ENCODE assay signal across 21 cellular contexts in genomic region chr15:94294556-94294955, GRCh38.
DNase-seq lines count a peak whose midpoint lies in the region; ATAC-seq and TF ChIP-seq lines count a peak whose summit lies in the region.
"Had no signal": no experiment of that assay in that cellular context is flagged by ENCODE, and none has a peak within 500 bp of the region (broad histone marks: within the 10 kb centered on the region; RNA-seq: fewer than 3 reads in every experiment).

No MANE protein-coding gene starts in this region.

- H3K9ac ChIP-seq in adipocyte (ENCODE audit: low read length): no peak overlapping the region

- no peaks in the 10 kb centered on the region for H3K27me3 ChIP-seq in BJ (ENCODE audit: control insufficient read depth, insufficient read depth, low read length)
- H3K27me3 ChIP-seq in adipocyte (replicated peaks; ENCODE audit: control insufficient read depth, insufficient read depth, low read length): no peaks in the 10 kb centered on the region
- H3K27me3 ChIP-seq: adrenal gland, right lobe of liver, uterus had no signal

- peaks cover 13% of the 10 kb centered on the region for H3K9me3 Mint-ChIP-seq in natural killer cell treated with Interleukin-12 subunit alpha and Interleukin-12 subunit beta and Interleukin-15 and Interleukin-18, amount 100 ng/mL, for 72 hours
- peaks cover 0 to 6% (median 0%) of the 10 kb centered on the region in 3 donors for H3K9me3 Mint-ChIP-seq in T-cell
- H3K9me3 Mint-ChIP-seq: CD8-positive, alpha-beta memory T cell had no signal

- H3K4me3 Mint-ChIP-seq in natural killer cell treated with Interleukin-12 subunit alpha and Interleukin-12 subunit beta and Interleukin-15 and Interleukin-18, amount 100 ng/mL, for 72 hours: peak overlapping the region; percentile 59
- H3K4me3 Mint-ChIP-seq in T-cell: no peak overlapping the region
- H3K4me3 Mint-ChIP-seq: activated CD4-positive, alpha-beta T cell treated with anti-CD3 and anti-CD28 coated beads, Interleukin-2, amount 10 ng/mL, durations not matched to agents 7 days and 5 days had no signal

- H3K27me3 Mint-ChIP-seq in natural killer cell treated with Interleukin-12 subunit alpha and Interleukin-12 subunit beta and Interleukin-15 and Interleukin-18, amount 100 ng/mL, for 72 hours: no peaks in the 10 kb centered on the region
- H3K27me3 Mint-ChIP-seq in T-cell: no peaks in the 10 kb centered on the region
- H3K27me3 Mint-ChIP-seq: activated CD4-positive, alpha-beta T cell treated with anti-CD3 and anti-CD28 coated beads, Interleukin-2, amount 10 ng/mL, durations not matched to agents 7 days and 5 days; CD8-positive, alpha-beta memory T cell had no signal

- DNase-seq in BJ (ENCODE audit: low read depth) (peak; percentile 26), H4 (ENCODE audit: low spot score) (peak; percentile 17), adipocyte (ENCODE audit: low read depth) (peak; percentile 22), T1000 (lab: John Stamatoyannopoulos, UW) (no peak), cerebellar nuclear complex (lab: John Stamatoyannopoulos, UW) (no peak), NCI-H524 treated with DMSO at 0.1 percent for 48 hours (lab: John Stamatoyannopoulos, UW) (no peak), T-cell (no peak)
- DNase-seq in natural killer cell treated with Interleukin-12 subunit alpha and Interleukin-12 subunit beta and Interleukin-15 and Interleukin-18, amount 100 ng/mL, for 72 hours (ENCODE audit: low spot score): no peak
- DNase-seq: activated CD4-positive, alpha-beta T cell treated with anti-CD3 and anti-CD28 coated beads, Interleukin-2, amount 10 ng/mL, durations not matched to agents 7 days and 5 days; activated gamma-delta T cell; adrenal gland; CD8-positive, alpha-beta memory T cell; mesendoderm; MM.1S; NCI-H146; NCI-H2171 treated with DMSO at 0.1 percent for 48 hours; right lobe of liver; SW 1271; uterus had no signal

- peak overlapping the region; percentile 95 to 99 for H3K27ac Mint-ChIP-seq in natural killer cell treated with Interleukin-12 subunit alpha and Interleukin-12 subunit beta and Interleukin-15 and Interleukin-18, amount 100 ng/mL, for 72 hours
- H3K27ac Mint-ChIP-seq in T-cell: no peak overlapping the region
- H3K27ac Mint-ChIP-seq: activated CD4-positive, alpha-beta T cell treated with anti-CD3 and anti-CD28 coated beads, Interleukin-2, amount 10 ng/mL, durations not matched to agents 7 days and 5 days had no signal

- TF ChIP-seq CTCF in BJ (IDR thresholded peaks at IDR 0.05; ENCODE audit: insufficient read depth, low read depth, low read length): no peak

- POLR2A ChIA-PET in BJ (lab: Charles Lee) (no interaction called here), T-cell (lab: Charles Lee) (no interaction called here)

- no peak for ATAC-seq in natural killer cell treated with Interleukin-12 subunit alpha and Interleukin-12 subunit beta and Interleukin-15 and Interleukin-18, amount 100 ng/mL, for 72 hours
- no peak for ATAC-seq in T-cell (replicated peaks in 1 of 4)
- ATAC-seq: HCT116, Right ventricle myocardium inferior had no signal

- H3K4me3 ChIP-seq in BJ (ENCODE audit: low read depth, low read length) (no peak overlapping the region), adipocyte (ENCODE audit: low read length) (no peak overlapping the region)
- H3K4me3 ChIP-seq: adrenal gland, right lobe of liver, uterus had no signal

- peaks cover 9% of the 10 kb centered on the region for H3K9me3 ChIP-seq in adipocyte (ENCODE audit: control insufficient read depth, low read length)
- H3K9me3 ChIP-seq: adrenal gland, right lobe of liver, uterus had no signal

- H3K36me3 ChIP-seq in BJ (ENCODE audit: control insufficient read depth, insufficient read depth, low read length) (no peaks in the 10 kb centered on the region), adipocyte (ENCODE audit: control insufficient read depth, insufficient read depth, low read length, severe bottlenecking) (no peaks in the 10 kb centered on the region)
- H3K36me3 ChIP-seq: adrenal gland, right lobe of liver, uterus had no signal

- H3K4me1 Mint-ChIP-seq in natural killer cell treated with Interleukin-12 subunit alpha and Interleukin-12 subunit beta and Interleukin-15 and Interleukin-18, amount 100 ng/mL, for 72 hours (ENCODE audit: low read depth in 2 of 2): peaks cover 68 to 81% of the 10 kb centered on the region in 2 donors
- peaks cover 34 to 58% (median 44%) of the 10 kb centered on the region in 3 donors for H3K4me1 Mint-ChIP-seq in T-cell

- peaks cover 23% of the 10 kb centered on the region for H3K4me1 ChIP-seq in adipocyte (ENCODE audit: control insufficient read depth, insufficient read depth, low read length)
- H3K4me1 ChIP-seq: adrenal gland, right lobe of liver, uterus had no signal

- CTCF ChIA-PET in BJ (lab: Yijun Ruan, JAX): interaction anchor here (0.8 to 2.2 kb wide), 2 partner anchors 16 to 30 kb away, joined by 3 to 7 read pairs; no protein-coding TSS in a partner anchor
- CTCF ChIA-PET in T-cell (lab: Charles Lee): interaction anchor here in 1 of 2 donors (0.7 kb wide), 1 partner anchor 8 kb away, joined by 6 read pairs; no protein-coding TSS in a partner anchor

- H3K36me3 Mint-ChIP-seq in natural killer cell treated with Interleukin-12 subunit alpha and Interleukin-12 subunit beta and Interleukin-15 and Interleukin-18, amount 100 ng/mL, for 72 hours: peaks cover 37% of the 10 kb centered on the region
- H3K36me3 Mint-ChIP-seq in T-cell: peaks cover 6% of the 10 kb centered on the region

Comparison
In these comparisons a context has a peak if more than half of its experiments do, and no peak if none do; other contexts are left out.
1. DNase-seq: peak in BJ (single experiment), H4 (single experiment) and adipocyte (single experiment); none in natural killer cell treated with Interleukin-12 subunit alpha and Interleukin-12 subunit beta and Interleukin-15 and Interleukin-18, amount 100 ng/mL, for 72 hours (single experiment), T1000 (single experiment), cerebellar nuclear complex (0 of 2), NCI-H524 treated with DMSO at 0.1 percent for 48 hours (single experiment) and T-cell (0 of 34).
2. H3K27ac Mint-ChIP-seq: peak in natural killer cell treated with Interleukin-12 subunit alpha and Interleukin-12 subunit beta and Interleukin-15 and Interleukin-18, amount 100 ng/mL, for 72 hours (2 of 2); none in T-cell (0 of 2).